22 cellular contexts compared by ENCODE assay signal in the genomic region with DNA sequence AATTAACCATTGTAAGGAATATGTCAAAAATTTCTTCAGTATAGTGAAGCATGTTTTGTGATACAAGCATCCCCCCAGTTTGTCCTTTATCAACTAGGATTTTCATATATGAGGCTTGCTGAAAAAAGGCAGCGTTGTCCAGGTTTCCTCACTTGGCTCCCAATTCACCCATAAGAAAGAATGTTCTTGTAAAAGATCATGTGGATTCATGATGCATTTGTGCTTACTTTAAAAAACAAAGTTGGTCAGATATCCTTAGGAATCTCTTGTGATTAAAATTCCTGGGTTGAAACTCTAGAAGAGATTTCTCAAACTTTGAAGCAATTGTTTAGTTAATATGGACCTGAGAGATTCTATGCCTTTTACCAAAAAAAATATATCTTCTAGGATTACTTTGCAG.
DNase-seq lines count a peak whose midpoint lies in the region; ATAC-seq, FAIRE-seq and TF ChIP-seq lines count a peak whose summit lies in the region.
"Had no signal": no experiment of that assay in that cellular context is flagged by ENCODE, and none has a peak within 500 bp of the region (broad histone marks: within the 10 kb centered on the region; RNA-seq: fewer than 3 reads in every experiment).

No MANE protein-coding gene starts in this region.

- H2BK5ac ChIP-seq in IMR-90 (ENCODE audit: low read depth, low read length, poor library complexity, severe bottlenecking) = no peak overlapping the region

- in situ Hi-C loops in IMR-90 (cut with MboI; ENCODE audit: low sequenced_read_pairs) = no loop called here

- TF ChIP-seq RAD21 in IMR-90 (IDR thresholded peaks at IDR 0.05; ENCODE audit: low read length) = no peak

- H3K4me2 ChIP-seq in IMR-90 (ENCODE audit: low read depth, low read length) = peak overlapping the region; percentile 35
- H3K4me2 ChIP-seq in astrocyte (ENCODE audit: low read length) = no peak overlapping the region
- H3K4me2 ChIP-seq in hepatocyte = no peak overlapping the region
- peak overlapping the region; percentile 27 for H3K4me2 ChIP-seq in smooth muscle cell
- H3K4me2 ChIP-seq: A549, BLaER1 had no signal

- H4K91ac ChIP-seq in IMR-90 (ENCODE audit: insufficient read depth, low read depth, low read length) = no peak overlapping the region

- CTCF ChIA-PET in IMR-90 (lab: Yijun Ruan, JAX) = no interaction called here

- H2AFZ ChIP-seq in IMR-90 (replicated peaks; ENCODE audit: low read length, poor library complexity) (no peak overlapping the region), astrocyte (ENCODE audit: low read depth, low read length) (no peak overlapping the region), hepatocyte (no peak overlapping the region), smooth muscle cell (ENCODE audit: low read depth) (no peak overlapping the region)

- POLR2A ChIA-PET in IMR-90 (lab: Charles Lee; ENCODE audit: unreplicated experiment) = no interaction called here

- dilution Hi-C loops in IMR-90 (cut with HindIII; ENCODE audit: low sequenced_read_pairs, unreplicated experiment) = no loop called here

- no peak overlapping the region for H3K14ac ChIP-seq in IMR-90 (replicated peaks; ENCODE audit: low read depth, low read length)

- no peaks in the 10 kb centered on the region for H3K36me3 Mint-ChIP-seq in astrocyte (ENCODE audit: low read depth, unreplicated experiment)

- no peak overlapping the region for H3K23ac ChIP-seq in IMR-90 (ENCODE audit: low read depth, low read length)

- H4K20me1 ChIP-seq in IMR-90 (ENCODE audit: insufficient read depth, low read length) = no peaks in the 10 kb centered on the region
- H4K20me1 ChIP-seq in astrocyte (ENCODE audit: insufficient read depth, low read length) = no peaks in the 10 kb centered on the region
- H4K20me1 ChIP-seq in hepatocyte (ENCODE audit: insufficient read depth, poor library complexity, severe bottlenecking) = no peaks in the 10 kb centered on the region
- no peaks in the 10 kb centered on the region for H4K20me1 ChIP-seq in smooth muscle cell (ENCODE audit: low read depth)
- H4K20me1 ChIP-seq: BLaER1 had no signal

- H4K8ac ChIP-seq in IMR-90 (ENCODE audit: low read depth in 2 of 2, low read length in 2 of 2) = no peak overlapping the region

- H3K9me1 ChIP-seq in IMR-90 (ENCODE audit: insufficient read depth, low read length) = no peaks in the 10 kb centered on the region

- no peaks in the 10 kb centered on the region for H3K9me3 Mint-ChIP-seq in astrocyte (ENCODE audit: unreplicated experiment)
- H3K9me3 Mint-ChIP-seq: CD4-positive, alpha-beta T cell had no signal

- H3K4me1 ChIP-seq in IMR-90 (ENCODE audit: control insufficient read depth, insufficient read depth, low read length) = no peaks in the 10 kb centered on the region
- H3K4me1 ChIP-seq in astrocyte (ENCODE audit: insufficient read depth, low read length) = peaks cover 6% of the 10 kb centered on the region
- peaks cover 10% of the 10 kb centered on the region for H3K4me1 ChIP-seq in hepatocyte (ENCODE audit: insufficient read depth)
- H3K4me1 ChIP-seq in smooth muscle cell (ENCODE audit: low read depth) = peaks cover 13% of the 10 kb centered on the region
- H3K4me1 ChIP-seq: A549, BLaER1 had no signal

- H2AK9ac ChIP-seq in IMR-90 (replicated peaks; ENCODE audit: low read depth, low read length, poor library complexity) = no peak overlapping the region

- H3K9me3 ChIP-seq in IMR-90 (ENCODE audit: control insufficient read depth, insufficient read depth, low read length) (no peaks in the 10 kb centered on the region), astrocyte (ENCODE audit: insufficient read depth, low read depth, low read length) (no peaks in the 10 kb centered on the region), hepatocyte (ENCODE audit: low read depth) (no peaks in the 10 kb centered on the region), smooth muscle cell (replicated peaks; ENCODE audit: low read depth) (no peaks in the 10 kb centered on the region)
- H3K9me3 ChIP-seq: A549, BLaER1, MG63 had no signal

- no peak overlapping the region for H2AK5ac ChIP-seq in IMR-90 (ENCODE audit: low read depth, low read length)

- no peak overlapping the region for H2BK120ac ChIP-seq in IMR-90 (ENCODE audit: low read depth, low read length)

- no peaks in the 10 kb centered on the region for H3K79me1 ChIP-seq in IMR-90 (ENCODE audit: low read depth in 1 of 2, low read length in 2 of 2)

- no peak overlapping the region for H3K4ac ChIP-seq in IMR-90 (ENCODE audit: low read depth, low read length)

- H3K79me2 ChIP-seq in astrocyte (ENCODE audit: insufficient read depth, low read length) (no peaks in the 10 kb centered on the region), hepatocyte (no peaks in the 10 kb centered on the region), smooth muscle cell (ENCODE audit: low read depth) (no peaks in the 10 kb centered on the region)

- H3F3A ChIP-seq in smooth muscle cell (ENCODE audit: low read depth) = peaks cover 28% of the 10 kb centered on the region

- no peak for TF ChIP-seq POLR2A in IMR-90 (IDR thresholded peaks at IDR 0.05; ENCODE audit: low read depth, low read length)

- H3K36me3 ChIP-seq in IMR-90 (ENCODE audit: control insufficient read depth, insufficient read depth, low read length) (no peaks in the 10 kb centered on the region), astrocyte (ENCODE audit: insufficient read depth, low read length) (no peaks in the 10 kb centered on the region), hepatocyte (replicated peaks; ENCODE audit: insufficient read depth, low read depth) (no peaks in the 10 kb centered on the region), smooth muscle cell (ENCODE audit: low read depth) (no peaks in the 10 kb centered on the region)
- H3K36me3 ChIP-seq: BLaER1, MG63 had no signal

- no peak overlapping the region for H2BK20ac ChIP-seq in IMR-90 (ENCODE audit: low read depth, low read length)

- H3K27me3 Mint-ChIP-seq in astrocyte (ENCODE audit: low read depth, unreplicated experiment) = no peaks in the 10 kb centered on the region

- DNase-seq in IMR-90 = peak; percentile 25
- peak; percentile 42 for DNase-seq in astrocyte (ENCODE audit: low read depth)
- no peak for DNase-seq in hepatocyte (ENCODE audit: low spot score)
- no peak for DNase-seq in smooth muscle cell (lab: John Stamatoyannopoulos, UW; ENCODE audit: unreplicated experiment)
- DNase-seq in Right ventricle myocardium superior = no peak
- DNase-seq in activated T-cell treated with anti-CD3 and anti-CD28 coated beads for 4 hours = no peak
- DNase-seq: CD4-positive, alpha-beta T cell; COR-L47; DMS79; Karpas-422; MG63; NCI-H1417; NCI-H1694 treated with DMSO at 0.1 percent for 48 hours; NCI-H2081 treated with DMSO at 0.1 percent for 48 hours; NCI-H446; NCI-H526; OCI-M1 had no signal

- no peak overlapping the region for H3K9ac ChIP-seq in IMR-90 (ENCODE audit: low read depth, low read length)
- H3K9ac ChIP-seq in astrocyte (ENCODE audit: low read length) = no peak overlapping the region
- no peak overlapping the region for H3K9ac ChIP-seq in smooth muscle cell (ENCODE audit: low read depth)
- H3K9ac ChIP-seq: BLaER1 had no signal

- TF ChIP-seq CTCF in IMR-90 (conservative IDR thresholded peaks at IDR 0.05; ENCODE audit: low read depth, low read length) (no peak), astrocyte (IDR thresholded peaks at IDR 0.05; ENCODE audit: insufficient read depth, low read depth, low read length) (no peak), hepatocyte (IDR thresholded peaks at IDR 0.05; ENCODE audit: poor library complexity) (no peak), smooth muscle cell (IDR thresholded peaks at IDR 0.05; ENCODE audit: borderline replicate concordance, insufficient read depth, poor library complexity, severe bottlenecking) (no peak)

- no peak overlapping the region for H3K4me3 Mint-ChIP-seq in astrocyte (ENCODE audit: unreplicated experiment)
- H3K4me3 Mint-ChIP-seq: CD4-positive, alpha-beta T cell had no signal

- no peak overlapping the region; the same call in 1 of the 2 replicates for H3K18ac ChIP-seq in IMR-90 (ENCODE audit: low read depth, low read length)

- ATAC-seq in IMR-90 (ENCODE audit: low read depth) (no peak; the same call in 1 of the 2 replicates), Right ventricle myocardium superior (ENCODE audit: poor library complexity) (no peak), GM21515 (IDR thresholded peaks at IDR 0.05; ENCODE audit: unreplicated experiment) (no peak)
- ATAC-seq: A549, Right ventricle myocardium inferior had no signal

- no peaks in the 10 kb centered on the region for H3K9me2 ChIP-seq in hepatocyte (replicated peaks; ENCODE audit: insufficient read depth)

- no peak overlapping the region for H3K27ac Mint-ChIP-seq in astrocyte (ENCODE audit: unreplicated experiment)
- H3K27ac Mint-ChIP-seq: CD4-positive, alpha-beta T cell had no signal

- H3K4me1 Mint-ChIP-seq in astrocyte (ENCODE audit: low read depth, unreplicated experiment) = peaks cover 11% of the 10 kb centered on the region

- intact Hi-C loops in IMR-90 (cut with micrococcal nuclease) (no loop called here), Right ventricle myocardium superior (cut with DNase I) (no loop called here)

- H3K27ac ChIP-seq in IMR-90 (ENCODE audit: insufficient read depth, low read length) (no peak overlapping the region), astrocyte (ENCODE audit: low read depth, low read length) (no peak overlapping the region), hepatocyte (peak overlapping the region; percentile 75), smooth muscle cell (ENCODE audit: low read depth) (peak overlapping the region; percentile 100)
- H3K27ac ChIP-seq: A549, BLaER1 had no signal

- no peak overlapping the region for H3K4me3 ChIP-seq in IMR-90 (ENCODE audit: insufficient read depth, low read depth, low read length)
- H3K4me3 ChIP-seq in astrocyte (ENCODE audit: insufficient read depth, low read depth, low read length) = no peak overlapping the region
- H3K4me3 ChIP-seq in hepatocyte = no peak overlapping the region
- H3K4me3 ChIP-seq in smooth muscle cell = no peak overlapping the region
- H3K4me3 ChIP-seq: A549, BLaER1, MG63 had no signal

- H2BK15ac ChIP-seq in IMR-90 (ENCODE audit: low read depth, low read length) = no peak overlapping the region

- no peak for FAIRE-seq in astrocyte (lab: Jason Lieb, UNC)
- FAIRE-seq: A549, H54 had no signal

- H3K27me3 ChIP-seq in IMR-90 (ENCODE audit: control insufficient read depth, insufficient read depth, low read length) = peaks cover 17% of the 10 kb centered on the region
- H3K27me3 ChIP-seq in astrocyte (ENCODE audit: insufficient read depth, low read length) = no peaks in the 10 kb centered on the region
- no peaks in the 10 kb centered on the region for H3K27me3 ChIP-seq in hepatocyte
- H3K27me3 ChIP-seq in smooth muscle cell (ENCODE audit: low read depth) = no peaks in the 10 kb centered on the region
- H3K27me3 ChIP-seq: BLaER1, MG63 had no signal

- no peak overlapping the region for H4K5ac ChIP-seq in IMR-90 (ENCODE audit: low read depth, low read length)

- BruUV-seq in IMR-90 (replicated peaks; lab: Mats Ljungman, UMichigan) = no TSS peak

- WGBS in IMR-90 (ENCODE audit: extremely low coverage in 2 of 2, insufficient read length in 1 of 2), 2 experiments = no CpG with 5 or more reads among the region's 1 CpG
- 78% methylated on average over 1 of the region's 1 CpG for WGBS in hepatocyte (ENCODE audit: low lambda C conversion rate, missing lambda C conversion rate)
- WGBS in smooth muscle cell (ENCODE audit: low lambda C conversion rate) = 74% methylated on average over 1 of the region's 1 CpG

- no peak overlapping the region for H3K56ac ChIP-seq in IMR-90 (ENCODE audit: extremely low read depth, insufficient read depth, low read length)

Comparison
In these comparisons a context has a peak if more than half of its experiments do, and no peak if none do; other contexts are left out.
1. DNase-seq: peak in IMR-90 (single experiment) and astrocyte (single experiment); none in hepatocyte (single experiment), smooth muscle cell (single experiment), Right ventricle myocardium superior (single experiment) and activated T-cell treated with anti-CD3 and anti-CD28 coated beads for 4 hours (single experiment).
2. H3K27ac ChIP-seq: peak in hepatocyte (single experiment) and smooth muscle cell (single experiment); none in IMR-90 (single experiment) and astrocyte (single experiment).
3. H3K4me2 ChIP-seq: peak in IMR-90 (single experiment) and smooth muscle cell (single experiment); none in astrocyte (single experiment) and hepatocyte (single experiment).